In genomic region chr5:108054349-108054748, GRCh38 we compare ENCODE assay signal across 23 cellular contexts.
"Had no signal": no experiment of that assay in that cellular context is flagged by ENCODE, and none has a peak within 500 bp of the region (broad histone marks: within the 10 kb centered on the region; RNA-seq: fewer than 3 reads in every experiment).

No MANE protein-coding gene starts in this region.

- DNase-seq: activated CD4-positive, alpha-beta memory T cell treated with anti-CD3 and anti-CD28 coated beads, Interleukin-2, amount 10 ng/mL, durations not matched to agents 7 days and 5 days; activated CD4-positive, alpha-beta T cell treated with anti-CD3 and anti-CD28 coated beads for 1 hour; activated CD4-positive, alpha-beta T cell treated with anti-CD3 and anti-CD28 coated beads for 4 hours; activated CD4-positive, alpha-beta T cell treated with anti-CD3 and anti-CD28 coated beads, Interleukin-2, amount 10 ng/mL, durations not matched to agents 7 days and 5 days; activated CD4-positive, alpha-beta T cell treated with anti-CD3 and anti-CD28 coated beads, Interleukin-2, amount 50 U/mL, for 4 hours; activated effector memory CD4-positive, alpha-beta T cell treated with Interleukin-2 at 50 U/mL for 16 hours; activated gamma-delta T cell treated with Interleukin-2 at 50 U/mL for 16 hours; activated naive CD4-positive, alpha-beta T cell treated with anti-CD3 and anti-CD28 coated beads, Interleukin-2, amount 50 U/mL, for 16 hours; activated naive CD4-positive, alpha-beta T cell treated with Interleukin-2 at 50 U/mL for 16 hours; activated T-cell treated with anti-CD3 and anti-CD28 coated beads, Interleukin-2, amount 50 U/mL, for 4 hours; amniotic stem cell; anterior cingulate cortex; brain microvascular endothelial cell; dorsolateral prefrontal cortex; effector memory CD4-positive, alpha-beta T cell; endodermal cell; foreskin fibroblast; head of caudate nucleus; hippocampal formation; T1000 had no signal

- H3K36me3 ChIP-seq: brain microvascular endothelial cell had no signal

- H3K27me3 ChIP-seq: brain microvascular endothelial cell, dorsolateral prefrontal cortex had no signal

- H3K4me3 ChIP-seq: coronary artery, dorsolateral prefrontal cortex had no signal

- H3K27ac ChIP-seq: brain microvascular endothelial cell, coronary artery, dorsolateral prefrontal cortex had no signal

- ATAC-seq: activated T-cell treated with anti-CD3 and anti-CD28 coated beads, Interleukin-2, amount 50 U/mL, for 4 hours; activated T-helper 17 cell treated with anti-CD3 and anti-CD28 coated beads, Interleukin-2, amount 50 U/mL, for 72 hours; esophagus mucosa had no signal
